Comparison of ENCODE assay signal across 17 cellular contexts in genomic region chr3:155184027-155184426, GRCh38.
DNase-seq lines count a peak whose midpoint lies in the region; ATAC-seq and TF ChIP-seq lines count a peak whose summit lies in the region.
"Had no signal": no experiment of that assay in that cellular context is flagged by ENCODE, and none has a peak within 500 bp of the region (broad histone marks: within the 10 kb centered on the region; RNA-seq: fewer than 3 reads in every experiment).

No MANE protein-coding gene starts in this region.

- no peak overlapping the region for H3K9ac ChIP-seq in MM.1S (ENCODE audit: low read length)
- H3K9ac ChIP-seq in mesenchymal stem cell (ENCODE audit: low read length) = no peak overlapping the region

- no peaks in the 10 kb centered on the region for H3K9me2 ChIP-seq in MM.1S (replicated peaks; ENCODE audit: insufficient read depth, low read length)

- H3K14ac ChIP-seq in mesenchymal stem cell (ENCODE audit: low read length in 2 of 2) = no peak overlapping the region

- no peak overlapping the region for H2AK5ac ChIP-seq in mesenchymal stem cell (ENCODE audit: low read length, severe bottlenecking)

- 0 out of 2 replicates have a peak, but pooled peaks cover 7% of the 10 kb centered on the region for H3F3A ChIP-seq in MM.1S (ENCODE audit: insufficient read depth, low read length)

- H3K23ac ChIP-seq in mesenchymal stem cell (ENCODE audit: low read length in 2 of 2) = no peak overlapping the region

- H2AFZ ChIP-seq in MM.1S (ENCODE audit: low read length) = no peak overlapping the region
- no peak overlapping the region for H2AFZ ChIP-seq in mesenchymal stem cell (ENCODE audit: low read depth, low read length)

- no peak for TF ChIP-seq CTCF in MM.1S (IDR thresholded peaks at IDR 0.05; ENCODE audit: low read length)
- TF ChIP-seq CTCF in GM13977 (IDR thresholded peaks at IDR 0.05; ENCODE audit: extremely low read depth, insufficient read depth, missing control alignments) = no peak

- no peak overlapping the region for H2BK120ac ChIP-seq in mesenchymal stem cell (ENCODE audit: low read depth, low read length)

- no peak overlapping the region for H4K91ac ChIP-seq in mesenchymal stem cell (ENCODE audit: low read length)

- WGBS in mesenchymal stem cell = 89% methylated on average over 1 of the region's 1 CpG

- no peaks in the 10 kb centered on the region for H3K36me3 ChIP-seq in MM.1S (replicated peaks; ENCODE audit: insufficient read depth, low read length)
- H3K36me3 ChIP-seq in mesenchymal stem cell (ENCODE audit: control insufficient read depth in 1 of 2, insufficient read depth in 2 of 2, low read depth in 1 of 2, low read length in 2 of 2) = peaks cover 0 to 57% of the 10 kb centered on the region in 2 experiments
- H3K36me3 ChIP-seq: prostate gland, thyroid gland had no signal

- H4K20me1 ChIP-seq in MM.1S (ENCODE audit: insufficient read depth, low read length) = no peaks in the 10 kb centered on the region

- H3K79me2 ChIP-seq in MM.1S (ENCODE audit: low read length) = no peaks in the 10 kb centered on the region

- in situ Hi-C loops in GM13977 (cut with MboI; ENCODE audit: low pct_unique_long_range_greater_than_20kb, low sequenced_read_pairs, unreplicated experiment) = no loop called here

- H3K27me3 ChIP-seq in MM.1S (replicated peaks; ENCODE audit: insufficient read depth, low read length) (no peaks in the 10 kb centered on the region), mesenchymal stem cell (ENCODE audit: control insufficient read depth in 1 of 2, insufficient read depth in 1 of 2, low read length in 2 of 2) (no peaks in the 10 kb centered on the region)
- H3K27me3 ChIP-seq: thyroid gland had no signal

- DNase-seq in NOMO-1 treated with DMSO at 0.1 percent for 48 hours (lab: John Stamatoyannopoulos, UW; ENCODE audit: unreplicated experiment) = peak; percentile 39
- DNase-seq in NOMO-1 treated with dmso at 0.1 percent for 144 hours (lab: John Stamatoyannopoulos, UW; ENCODE audit: unreplicated experiment) = no peak
- peak; percentile 78 for DNase-seq in MM.1S
- DNase-seq in mesenchymal stem cell = peak; percentile 6
- DNase-seq in GM13977 (ENCODE audit: low spot score) = no peak
- no peak for DNase-seq in NCI-H2171 (lab: John Stamatoyannopoulos, UW)
- DNase-seq: activated naive CD4-positive, alpha-beta T cell treated with anti-CD3 and anti-CD28 coated beads, Interleukin-2, amount 50 U/mL, for 16 hours; COR-L47; endodermal cell; GOT3; NCI-H1417; SHP77; thyroid gland had no signal

- H3K4ac ChIP-seq in mesenchymal stem cell (ENCODE audit: low read depth in 1 of 2, low read length in 2 of 2) = no peak overlapping the region

- H2BK12ac ChIP-seq in mesenchymal stem cell (ENCODE audit: low read length in 2 of 2) = no peak overlapping the region

- H3K18ac ChIP-seq in mesenchymal stem cell (ENCODE audit: low read depth in 1 of 2, low read length in 2 of 2) = no peak overlapping the region

- ATAC-seq in GM21723 (IDR thresholded peaks at IDR 0.05; ENCODE audit: unreplicated experiment) = peak; percentile 73
- ATAC-seq in GM18868 (IDR thresholded peaks at IDR 0.05; ENCODE audit: unreplicated experiment) = no peak

- H4K8ac ChIP-seq in mesenchymal stem cell (ENCODE audit: low read length) = no peak overlapping the region

- no peak overlapping the region for H3K27ac ChIP-seq in MM.1S (ENCODE audit: low read length)
- H3K27ac ChIP-seq in mesenchymal stem cell (ENCODE audit: low read length, poor library complexity, severe bottlenecking) = no peak overlapping the region
- H3K27ac ChIP-seq: 22Rv1, prostate gland, thyroid gland had no signal

- no peak overlapping the region for H2BK5ac ChIP-seq in mesenchymal stem cell (ENCODE audit: low read depth, low read length, poor library complexity, severe bottlenecking)

- no peaks in the 10 kb centered on the region for H3K79me1 ChIP-seq in mesenchymal stem cell (replicated peaks; ENCODE audit: low read length, poor library complexity, severe bottlenecking)

- no peaks in the 10 kb centered on the region for H3K9me3 ChIP-seq in MM.1S (replicated peaks; ENCODE audit: insufficient read depth, low read length)
- H3K9me3 ChIP-seq in mesenchymal stem cell (ENCODE audit: control insufficient read depth, low read length) = no peaks in the 10 kb centered on the region
- H3K9me3 ChIP-seq: prostate gland, thyroid gland had no signal

- H3K4me3 ChIP-seq in MM.1S (ENCODE audit: low read length) (no peak overlapping the region), mesenchymal stem cell (ENCODE audit: insufficient read depth in 1 of 2, low read depth in 1 of 2, low read length in 2 of 2) (no peak overlapping the region)
- H3K4me3 ChIP-seq: prostate gland, thyroid gland had no signal

- H3K4me2 ChIP-seq in MM.1S (ENCODE audit: low read depth, low read length) = peak overlapping the region; percentile 37; the same call in 1 of the 2 replicates
- no peak overlapping the region for H3K4me2 ChIP-seq in mesenchymal stem cell (ENCODE audit: low read length, poor library complexity, severe bottlenecking)

- no peak overlapping the region for H2BK15ac ChIP-seq in mesenchymal stem cell (ENCODE audit: low read depth, poor library complexity, severe bottlenecking)

- peaks cover 21% of the 10 kb centered on the region for H3K4me1 ChIP-seq in MM.1S (ENCODE audit: low read length)
- H3K4me1 ChIP-seq in mesenchymal stem cell (ENCODE audit: control insufficient read depth, insufficient read depth, low read depth, low read length) = no peaks in the 10 kb centered on the region
- H3K4me1 ChIP-seq: prostate gland had no signal

Comparison
In these comparisons a context has a peak if more than half of its experiments do, and no peak if none do; other contexts are left out.
1. DNase-seq: peak in NOMO-1 treated with DMSO at 0.1 percent for 48 hours (single experiment), MM.1S (single experiment) and mesenchymal stem cell (single experiment); none in NOMO-1 treated with dmso at 0.1 percent for 144 hours (single experiment), GM13977 (single experiment) and NCI-H2171 (single experiment).